Comparison of ENCODE assay signal across 8 cellular contexts in the genomic region with DNA sequence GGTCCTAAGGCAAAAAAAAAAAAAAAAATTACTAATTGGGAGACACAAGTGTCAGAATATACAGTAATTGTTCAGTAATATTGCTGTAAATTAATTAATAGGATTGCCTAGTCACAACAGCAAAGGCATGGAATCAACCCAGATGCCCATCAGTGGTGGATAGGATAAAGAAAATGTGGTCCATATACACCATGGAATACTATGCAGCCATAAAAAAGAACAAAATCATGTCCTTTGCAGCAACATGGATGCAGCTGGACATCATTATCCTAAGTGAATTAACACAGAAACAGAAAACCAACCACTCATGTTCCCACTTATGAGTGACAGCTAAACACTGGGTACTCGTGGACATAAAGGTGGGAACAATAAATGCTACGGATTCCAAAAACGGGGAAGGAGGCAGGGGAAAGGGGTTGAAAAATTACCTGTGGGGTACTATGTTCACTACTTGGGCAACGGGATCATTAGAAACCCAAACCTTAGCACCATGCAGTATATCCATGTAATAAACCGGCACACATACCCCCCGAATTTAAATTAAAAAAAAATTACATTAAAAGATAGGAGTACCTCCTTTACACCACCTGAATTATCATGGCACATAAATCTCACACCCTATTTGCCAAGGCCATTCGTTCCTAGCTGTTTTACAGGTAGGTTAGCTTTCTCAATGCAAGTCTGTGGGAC. TPM values are rescaled to one million over a fixed set of nuclear protein-coding genes. Genes with fewer than 3 reads are reported as not detected.
DNase-seq lines count a peak whose midpoint lies in the region; ATAC-seq and TF ChIP-seq lines count a peak whose summit lies in the region.

No MANE protein-coding gene starts in this region.

- H3K36me3 ChIP-seq in Peyer's patch = no peaks in the 10 kb centered on the region
- H3K36me3 ChIP-seq in esophagus squamous epithelium = no peaks in the 10 kb centered on the region
- no peaks in the 10 kb centered on the region for H3K36me3 ChIP-seq in sigmoid colon

- no peak for TF ChIP-seq POLR2A in Peyer's patch (IDR thresholded peaks at IDR 0.05)
- no peak for TF ChIP-seq POLR2A in esophagus squamous epithelium (IDR thresholded peaks at IDR 0.05)
- TF ChIP-seq POLR2A in sigmoid colon (IDR thresholded peaks at IDR 0.05) = no peak

- peaks cover 0 to 13% (median 0%) of the 10 kb centered on the region in 4 donors for H3K4me1 ChIP-seq in Peyer's patch
- peaks cover 4 to 34% (median 15%) of the 10 kb centered on the region in 3 donors for H3K4me1 ChIP-seq in esophagus squamous epithelium
- peaks cover 0 to 34% (median 23%) of the 10 kb centered on the region in 4 donors for H3K4me1 ChIP-seq in sigmoid colon

- no peak for TF ChIP-seq EP300 in sigmoid colon (IDR thresholded peaks at IDR 0.05)

- ATAC-seq in GM18870 (IDR thresholded peaks at IDR 0.05; ENCODE audit: unreplicated experiment) (peak; percentile 20), GM18867 (IDR thresholded peaks at IDR 0.05; ENCODE audit: unreplicated experiment) (no peak)

- intact Hi-C loops in esophagus squamous epithelium (cut with DNase I) (no loop called here), sigmoid colon (cut with DNase I) (loop anchor here (5.0 to 10.0 kb wide), 3 partner anchors 292 to 630 kb away; a partner anchor contains a TSS)

- H3K27me3 ChIP-seq in Peyer's patch = no peaks in the 10 kb centered on the region
- no peaks in the 10 kb centered on the region for H3K27me3 ChIP-seq in esophagus squamous epithelium
- H3K27me3 ChIP-seq in sigmoid colon = no peaks in the 10 kb centered on the region

- TF ChIP-seq CTCF in Peyer's patch (IDR thresholded peaks at IDR 0.05) (no peak), esophagus squamous epithelium (IDR thresholded peaks at IDR 0.05) (no peak), sigmoid colon (IDR thresholded peaks at IDR 0.05) (no peak)

- WGBS in esophagus squamous epithelium, 2 donors = 46 to 52% methylated on average over 7 of the region's 7 CpGs
- 32 to 63% methylated on average over 7 of the region's 7 CpGs for WGBS in sigmoid colon, 2 donors

- DNase-seq in Peyer's patch (no peak), esophagus squamous epithelium (lab: John Stamatoyannopoulos, UW) (no peak), sigmoid colon (no peak), RPMI8226 (no peak), AG08395 (ENCODE audit: low spot score) (no peak), ureter (ENCODE audit: low spot score) (no peak)

- H3K27ac ChIP-seq in Peyer's patch (peak overlapping the region; percentile 87 to 97 (median 91)), esophagus squamous epithelium (peak overlapping the region in 3 of 4 donors; percentile 96 to 97 (median 97)), sigmoid colon (peak overlapping the region; percentile 88 to 97 (median 90))

- H3K9me3 ChIP-seq in Peyer's patch (no peaks in the 10 kb centered on the region), esophagus squamous epithelium (no peaks in the 10 kb centered on the region), sigmoid colon (no peaks in the 10 kb centered on the region)

- H3K4me3 ChIP-seq in Peyer's patch = peak overlapping the region; percentile 82 to 99 (median 96)
- peak overlapping the region; percentile 78 to 87 (median 85) for H3K4me3 ChIP-seq in esophagus squamous epithelium
- peak overlapping the region; percentile 82 to 98 (median 84) for H3K4me3 ChIP-seq in sigmoid colon

RNA-seq across cellular contexts. Expression of a gene that starts 0.7 kb away (rescaled TPM):
- total RNA-seq in Peyer's patch (10 to 100 TPM; 11.0 to 33.0 (median 28.0) TPM), esophagus squamous epithelium (10 to 100 TPM; 39.0 to 68.9 (median 46.4) TPM), sigmoid colon (100 to 1,000 TPM in 3 of 4 donors, 10 to 100 TPM in 1; 75.9 to 284 (median 180) TPM), ureter (25.3 TPM)
- 100 to 1,000 TPM in 1 of 3 donors, 10 to 100 TPM in 2; 55.3 to 101 (median 55.9) TPM for polyA plus RNA-seq in sigmoid colon

RNA-seq across cellular contexts. Expression of a gene that starts 33.4 kb away (rescaled TPM):
- not detected for total RNA-seq in Peyer's patch
- total RNA-seq in esophagus squamous epithelium = 10 to 100 TPM in 2 of 4 donors, 1 to 10 TPM in 2; 1.3 to 12.3 (median 8.9) TPM
- not detected for total RNA-seq in sigmoid colon
- polyA plus RNA-seq in sigmoid colon = 1 to 10 TPM in 1 of 3 donors, under 1 TPM in 1, not detected in 1; 0.26 to 1.8 TPM
- 10.4 TPM for total RNA-seq in ureter
